Comparison of ENCODE assay signal across 20 cellular contexts in the genomic region with DNA sequence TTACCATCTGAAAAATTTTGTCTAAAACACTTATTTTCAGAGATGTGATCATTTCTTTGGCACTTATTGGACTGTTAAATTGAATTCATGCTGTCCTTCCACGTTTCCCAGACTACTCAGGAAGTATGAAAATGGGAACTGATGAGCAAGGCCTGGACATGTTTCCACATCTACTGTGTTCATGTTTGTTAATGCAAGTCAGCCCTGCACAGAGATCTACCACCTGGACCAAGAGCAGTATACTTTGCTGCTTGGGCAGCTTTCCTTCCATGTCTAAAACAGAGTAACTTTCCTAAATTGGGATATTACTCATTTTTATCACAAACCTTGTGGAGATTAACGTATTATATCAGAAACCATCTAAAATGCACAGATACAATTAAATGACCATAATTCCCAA.
"Had no signal": no experiment of that assay in that cellular context is flagged by ENCODE, and none has a peak within 500 bp of the region (broad histone marks: within the 10 kb centered on the region; RNA-seq: fewer than 3 reads in every experiment).

No MANE protein-coding gene starts in this region.

- H3K27me3 ChIP-seq: brain microvascular endothelial cell, left lung, spleen, testis, transverse colon had no signal

- H3K36me3 ChIP-seq: brain microvascular endothelial cell, left lung, spleen, transverse colon had no signal

- DNase-seq: activated CD4-positive, alpha-beta T cell treated with anti-CD3 and anti-CD28 coated beads for 1 hour; activated CD4-positive, alpha-beta T cell treated with anti-CD3 and anti-CD28 coated beads, Interleukin-2, amount 10 ng/mL, durations not matched to agents 7 days and 5 days; activated gamma-delta T cell treated with Interleukin-2 at 50 U/mL for 16 hours; activated naive CD4-positive, alpha-beta T cell treated with anti-CD3 and anti-CD28 coated beads, Interleukin-2, amount 50 U/mL, for 16 hours; activated T-cell treated with anti-CD3 and anti-CD28 coated beads, Interleukin-2, amount 50 U/mL, for 4 hours; amniotic stem cell; brain microvascular endothelial cell; effector CD4-positive, alpha-beta T cell; left lung; mammary epithelial cell; midbrain; naive thymus-derived CD8-positive, alpha-beta T cell; right cardiac atrium; spleen; stimulated activated naive CD4-positive, alpha-beta T cell; T-helper 2 cell; testis; transverse colon had no signal

- H3K9me3 ChIP-seq: left lung, testis, transverse colon had no signal

- H3K27ac ChIP-seq: brain microvascular endothelial cell, left lung, testis, transverse colon had no signal

- H3K4me1 ChIP-seq: left lung, testis, transverse colon had no signal

- ATAC-seq: activated CD8-positive, alpha-beta T cell treated with anti-CD3 and anti-CD28 coated beads for 36 hours; activated T-cell treated with anti-CD3 and anti-CD28 coated beads, Interleukin-2, amount 50 U/mL, for 4 hours; activated T-helper 17 cell treated with anti-CD3 and anti-CD28 coated beads, Interleukin-2, amount 50 U/mL, for 72 hours; left lung; naive thymus-derived CD8-positive, alpha-beta T cell had no signal

- H3K4me3 ChIP-seq: left lung, spleen, testis, transverse colon had no signal
